In genomic region chr11:62496676-62497075, GRCh38 we compare ENCODE assay signal across 22 cellular contexts. TPM values are rescaled to one million over a fixed set of nuclear protein-coding genes. Genes with fewer than 3 reads are reported as not detected.
DNase-seq lines count a peak whose midpoint lies in the region; ATAC-seq and TF ChIP-seq lines count a peak whose summit lies in the region.
"Had no signal": no experiment of that assay in that cellular context is flagged by ENCODE, and none has a peak within 500 bp of the region (broad histone marks: within the 10 kb centered on the region; RNA-seq: fewer than 3 reads in every experiment).

No MANE protein-coding gene starts in this region.

- peak overlapping the region; percentile 63 to 81 for H3K27ac Mint-ChIP-seq in natural killer cell treated with Interleukin-12 subunit alpha and Interleukin-12 subunit beta and Interleukin-15 and Interleukin-18, amount 100 ng/mL, for 72 hours
- H3K27ac Mint-ChIP-seq in natural killer cell = no peak overlapping the region
- peak overlapping the region; percentile 26 for H3K27ac Mint-ChIP-seq in neural progenitor cell
- H3K27ac Mint-ChIP-seq: activated CD4-positive, alpha-beta memory T cell treated with anti-CD3 and anti-CD28 coated beads for 36 hours; nephron; stimulated activated naive B cell treated with anti-CD40 and anti-IgM and Interleukin-4, amounts not matched to agents 10 μg/mL and 1 μg/mL and 100 μg/mL, for 72 hours; T-helper 1 cell treated with Interleukin-12 subunit alpha and Interleukin-12 subunit beta and Interleukin-4 antibody, amounts not matched to agents 30 μg/mL and 1 μg/mL, for 36 hours had no signal

- intact Hi-C loops in natural killer cell (cut with micrococcal nuclease) = no loop called here

- H3K9ac ChIP-seq in neural progenitor cell = no peak overlapping the region
- H3K9ac ChIP-seq: parathyroid adenoma, SK-N-SH had no signal

- H3K4me1 Mint-ChIP-seq in natural killer cell treated with Interleukin-12 subunit alpha and Interleukin-12 subunit beta and Interleukin-15 and Interleukin-18, amount 100 ng/mL, for 72 hours (ENCODE audit: low read depth in 2 of 2) = peaks cover 18 to 19% of the 10 kb centered on the region in 2 donors
- H3K4me1 Mint-ChIP-seq in natural killer cell = peaks cover 5 to 15% of the 10 kb centered on the region in 2 donors
- peaks cover 26% of the 10 kb centered on the region for H3K4me1 Mint-ChIP-seq in neural progenitor cell
- H3K4me1 Mint-ChIP-seq: activated naive CD4-positive, alpha-beta T cell treated with anti-CD3 and anti-CD28 coated beads, Interleukin-2, amount 50 U/mL, for 24 hours had no signal

- no peak overlapping the region for H2AFZ ChIP-seq in neural progenitor cell (replicated peaks)
- H2AFZ ChIP-seq: parathyroid adenoma had no signal

- H3K4me1 ChIP-seq in neural progenitor cell (peaks cover 17% of the 10 kb centered on the region), SJCRH30 (no peaks in the 10 kb centered on the region; the same call in 1 of the 2 replicates)
- H3K4me1 ChIP-seq: parathyroid adenoma had no signal

- H3K79me2 ChIP-seq in neural progenitor cell (ENCODE audit: low read depth) = no peaks in the 10 kb centered on the region
- H3K79me2 ChIP-seq: parathyroid adenoma had no signal

- TF ChIP-seq CTCF in natural killer cell (IDR thresholded peaks at IDR 0.05) = no peak
- TF ChIP-seq CTCF in neural progenitor cell (IDR thresholded peaks at IDR 0.05) = no peak

- H3K4me3 Mint-ChIP-seq in natural killer cell treated with Interleukin-12 subunit alpha and Interleukin-12 subunit beta and Interleukin-15 and Interleukin-18, amount 100 ng/mL, for 72 hours = no peak overlapping the region
- H3K4me3 Mint-ChIP-seq in natural killer cell (no peak overlapping the region), neural progenitor cell (no peak overlapping the region)
- H3K4me3 Mint-ChIP-seq: activated CD4-positive, alpha-beta memory T cell treated with anti-CD3 and anti-CD28 coated beads for 36 hours; activated naive CD4-positive, alpha-beta T cell treated with anti-CD3 and anti-CD28 coated beads, Interleukin-2, amount 50 U/mL, for 24 hours; CD8-positive, alpha-beta memory T cell; nephron; stimulated activated naive B cell treated with anti-CD40 and anti-IgM and Interleukin-4, amounts not matched to agents 10 μg/mL and 1 μg/mL and 100 μg/mL, for 72 hours; T-helper 1 cell treated with Interleukin-12 subunit alpha and Interleukin-12 subunit beta and Interleukin-4 antibody, amounts not matched to agents 30 μg/mL and 1 μg/mL, for 36 hours had no signal

- no peak overlapping the region for H3K4me2 ChIP-seq in neural progenitor cell
- H3K4me2 ChIP-seq: SK-N-SH had no signal

- DNase-seq in natural killer cell treated with Interleukin-12 subunit alpha and Interleukin-12 subunit beta and Interleukin-15 and Interleukin-18, amount 100 ng/mL, for 72 hours (ENCODE audit: low spot score) = no peak
- DNase-seq in natural killer cell (no peak), caudate nucleus (lab: John Stamatoyannopoulos, UW) (no peak), neural progenitor cell (ENCODE audit: low spot score) (no peak), SJCRH30 (no peak)
- no peak for DNase-seq in activated effector memory CD4-positive, alpha-beta T cell treated with anti-CD3 and anti-CD28 coated beads, Interleukin-2, amount 50 U/mL, for 16 hours
- DNase-seq: activated CD8-positive, alpha-beta memory T cell treated with anti-CD3 and anti-CD28 coated beads, Interleukin-2, amount 50 U/mL, for 4 hours; CD8-positive, alpha-beta memory T cell; kidney; MM.1S; right cardiac atrium; stimulated activated naive B cell treated with anti-CD40 and anti-IgM and Interleukin-4, amounts not matched to agents 10 μg/mL and 1 μg/mL and 100 μg/mL, for 72 hours had no signal

- peaks cover 0 to 2% of the 10 kb centered on the region in 2 donors for H3K27me3 Mint-ChIP-seq in natural killer cell treated with Interleukin-12 subunit alpha and Interleukin-12 subunit beta and Interleukin-15 and Interleukin-18, amount 100 ng/mL, for 72 hours
- H3K27me3 Mint-ChIP-seq in natural killer cell (ENCODE audit: low read depth in 2 of 2) (no peaks in the 10 kb centered on the region), neural progenitor cell (ENCODE audit: insufficient read depth, low read depth) (peaks cover 11% of the 10 kb centered on the region)
- H3K27me3 Mint-ChIP-seq: activated CD4-positive, alpha-beta memory T cell treated with anti-CD3 and anti-CD28 coated beads for 36 hours; activated naive CD4-positive, alpha-beta T cell treated with anti-CD3 and anti-CD28 coated beads, Interleukin-2, amount 50 U/mL, for 24 hours; CD8-positive, alpha-beta memory T cell had no signal

- peaks cover 6% of the 10 kb centered on the region for H3F3A ChIP-seq in neural progenitor cell (ENCODE audit: low read depth)

- H3K4me3 ChIP-seq in neural progenitor cell (no peak overlapping the region), SJCRH30 (no peak overlapping the region)
- H3K4me3 ChIP-seq: coronary artery had no signal

- H3K9me3 ChIP-seq in neural progenitor cell (ENCODE audit: low read depth) (no peaks in the 10 kb centered on the region), SJCRH30 (replicated peaks) (no peaks in the 10 kb centered on the region)
- H3K9me3 ChIP-seq: SK-N-SH had no signal

- no peaks in the 10 kb centered on the region for H3K9me3 Mint-ChIP-seq in natural killer cell treated with Interleukin-12 subunit alpha and Interleukin-12 subunit beta and Interleukin-15 and Interleukin-18, amount 100 ng/mL, for 72 hours
- H3K9me3 Mint-ChIP-seq in natural killer cell (no peaks in the 10 kb centered on the region), neural progenitor cell (no peaks in the 10 kb centered on the region)
- H3K9me3 Mint-ChIP-seq: activated CD4-positive, alpha-beta memory T cell treated with anti-CD3 and anti-CD28 coated beads for 36 hours; activated naive CD4-positive, alpha-beta T cell treated with anti-CD3 and anti-CD28 coated beads, Interleukin-2, amount 50 U/mL, for 24 hours; CD8-positive, alpha-beta memory T cell; nephron; stimulated activated naive B cell treated with anti-CD40 and anti-IgM and Interleukin-4, amounts not matched to agents 10 μg/mL and 1 μg/mL and 100 μg/mL, for 72 hours; T-helper 1 cell treated with Interleukin-12 subunit alpha and Interleukin-12 subunit beta and Interleukin-4 antibody, amounts not matched to agents 30 μg/mL and 1 μg/mL, for 36 hours had no signal

- H4K20me1 ChIP-seq in neural progenitor cell (ENCODE audit: low read depth) = no peaks in the 10 kb centered on the region

- H3K27ac ChIP-seq in caudate nucleus (ENCODE audit: low read depth, low read length) (peak overlapping the region; percentile 15), neural progenitor cell (no peak overlapping the region), SJCRH30 (no peak overlapping the region)
- H3K27ac ChIP-seq: parathyroid adenoma had no signal

- H3K36me3 ChIP-seq in neural progenitor cell (no peaks in the 10 kb centered on the region), SJCRH30 (no peaks in the 10 kb centered on the region)

- H3K27me3 ChIP-seq in neural progenitor cell (no peaks in the 10 kb centered on the region), SJCRH30 (no peaks in the 10 kb centered on the region)

- no peaks in the 10 kb centered on the region for H3K36me3 Mint-ChIP-seq in natural killer cell treated with Interleukin-12 subunit alpha and Interleukin-12 subunit beta and Interleukin-15 and Interleukin-18, amount 100 ng/mL, for 72 hours
- no peaks in the 10 kb centered on the region for H3K36me3 Mint-ChIP-seq in natural killer cell
- H3K36me3 Mint-ChIP-seq in neural progenitor cell = no peaks in the 10 kb centered on the region
- H3K36me3 Mint-ChIP-seq: activated CD4-positive, alpha-beta memory T cell treated with anti-CD3 and anti-CD28 coated beads for 36 hours; activated naive CD4-positive, alpha-beta T cell treated with anti-CD3 and anti-CD28 coated beads, Interleukin-2, amount 50 U/mL, for 24 hours; CD8-positive, alpha-beta memory T cell; stimulated activated naive B cell treated with anti-CD40 and anti-IgM and Interleukin-4, amounts not matched to agents 10 μg/mL and 1 μg/mL and 100 μg/mL, for 72 hours had no signal

- ATAC-seq in natural killer cell treated with Interleukin-12 subunit alpha and Interleukin-12 subunit beta and Interleukin-15 and Interleukin-18, amount 100 ng/mL, for 72 hours = no peak
- ATAC-seq in natural killer cell = no peak
- ATAC-seq in GM21447 (IDR thresholded peaks at IDR 0.05; ENCODE audit: unreplicated experiment) = no peak
- ATAC-seq in HG02588 (IDR thresholded peaks at IDR 0.05; ENCODE audit: unreplicated experiment) = no peak
- ATAC-seq: activated CD4-positive, CD25-positive, alpha-beta regulatory T cell treated with anti-CD3 and anti-CD28 coated beads, Interleukin-2, amount 50 U/mL, for 24 hours had no signal

RNA-seq across cellular contexts. Expression of gene AHNAK, which starts 49.9 kb away (rescaled TPM):
- 10 to 100 TPM; 49.2 to 60.0 TPM for total RNA-seq in natural killer cell treated with Interleukin-12 subunit alpha and Interleukin-12 subunit beta and Interleukin-15 and Interleukin-18, amount 100 ng/mL, for 72 hours
- total RNA-seq in natural killer cell = 100 to 1,000 TPM; 623 to 740 (median 677) TPM
- 14.9 and 15.0 TPM in 2 replicates for total RNA-seq in neural progenitor cell (ENCODE audit: low replicate concordance)
- 10.3 and 10.9 TPM in 2 replicates for total RNA-seq in SJCRH30 (2014; rRNA removed; shearing (Covaris generic))

Comparison
In these comparisons a context has a peak if more than half of its experiments do, and no peak if none do; other contexts are left out.
1. H3K27ac Mint-ChIP-seq: peak in natural killer cell treated with Interleukin-12 subunit alpha and Interleukin-12 subunit beta and Interleukin-15 and Interleukin-18, amount 100 ng/mL, for 72 hours (2 of 2) and neural progenitor cell (single experiment); none in natural killer cell (0 of 2).
2. RNA of gene AHNAK, which starts 49.9 kb away (total RNA-seq): 623 to 740 TPM in natural killer cell; 49.2 to 60.0 TPM in natural killer cell treated with Interleukin-12 subunit alpha and Interleukin-12 subunit beta and Interleukin-15 and Interleukin-18, amount 100 ng/mL, for 72 hours, 14.9 to 15.0 TPM in neural progenitor cell and 10.3 to 10.9 TPM in SJCRH30; every median in the first group is over 10 times any median in the second.